Comparison of ENCODE assay signal across 8 cellular contexts in genomic region chr21:34795152-34796141, GRCh38.
DNase-seq lines count a peak whose midpoint lies in the region; ATAC-seq lines count a peak whose summit lies in the region.

No MANE protein-coding gene starts in this region.

- peak overlapping the region in 5 of 6 donors; percentile 16 to 63 (median 52) for H3K27ac Mint-ChIP-seq in immature natural killer cell
- peak overlapping the region; percentile 82 for H3K27ac Mint-ChIP-seq in stimulated activated effector memory CD8-positive, alpha-beta T cell treated with anti-CD3 and anti-CD28 coated beads, Interleukin-12 subunit alpha, Interleukin-12 subunit beta, amount 100 ng/mL, for 72 hours

- H3K4me3 ChIP-seq in adipocyte (ENCODE audit: low read length): peak overlapping the region; percentile 51

- H3K4me1 ChIP-seq in adipocyte (ENCODE audit: control insufficient read depth, insufficient read depth, low read length): peaks cover 42% of the 10 kb centered on the region

- H3K9me3 ChIP-seq in adipocyte (ENCODE audit: control insufficient read depth, low read length): no peaks in the 10 kb centered on the region

- H3K36me3 Mint-ChIP-seq in immature natural killer cell: peaks cover 12 to 51% (median 25%) of the 10 kb centered on the region in 3 donors
- peaks cover 99% of the 10 kb centered on the region for H3K36me3 Mint-ChIP-seq in stimulated activated effector memory CD8-positive, alpha-beta T cell treated with anti-CD3 and anti-CD28 coated beads, Interleukin-12 subunit alpha, Interleukin-12 subunit beta, amount 100 ng/mL, for 72 hours

- H3K4me3 Mint-ChIP-seq in immature natural killer cell: no peak overlapping the region
- no peak overlapping the region for H3K4me3 Mint-ChIP-seq in stimulated activated effector memory CD8-positive, alpha-beta T cell treated with anti-CD3 and anti-CD28 coated beads, Interleukin-12 subunit alpha, Interleukin-12 subunit beta, amount 100 ng/mL, for 72 hours

- H3K4me1 Mint-ChIP-seq in immature natural killer cell: peaks cover 8 to 10% of the 10 kb centered on the region in 2 donors
- H3K4me1 Mint-ChIP-seq in stimulated activated effector memory CD8-positive, alpha-beta T cell treated with anti-CD3 and anti-CD28 coated beads, Interleukin-12 subunit alpha, Interleukin-12 subunit beta, amount 100 ng/mL, for 72 hours: peaks cover 5% of the 10 kb centered on the region

- peaks cover 68% of the 10 kb centered on the region for H3K36me3 ChIP-seq in adipocyte (ENCODE audit: control insufficient read depth, insufficient read depth, low read length, severe bottlenecking)

- peaks cover 0 to 2% (median 2%) of the 10 kb centered on the region in 3 donors for H3K27me3 Mint-ChIP-seq in immature natural killer cell (ENCODE audit: low read depth in 3 of 3)

- ATAC-seq in stimulated activated effector memory CD8-positive, alpha-beta T cell treated with anti-CD3 and anti-CD28 coated beads, Interleukin-12 subunit alpha, Interleukin-12 subunit beta, amount 100 ng/mL, for 72 hours: no peak
- no peak for ATAC-seq in HG03378 (IDR thresholded peaks at IDR 0.05; ENCODE audit: unreplicated experiment)

- H3K9me3 Mint-ChIP-seq in immature natural killer cell: no peaks in the 10 kb centered on the region
- H3K9me3 Mint-ChIP-seq in stimulated activated effector memory CD8-positive, alpha-beta T cell treated with anti-CD3 and anti-CD28 coated beads, Interleukin-12 subunit alpha, Interleukin-12 subunit beta, amount 100 ng/mL, for 72 hours: no peaks in the 10 kb centered on the region

- peak overlapping the region; percentile 84 for H3K9ac ChIP-seq in adipocyte (ENCODE audit: low read length)

- no peaks in the 10 kb centered on the region for H3K27me3 ChIP-seq in adipocyte (replicated peaks; ENCODE audit: control insufficient read depth, insufficient read depth, low read length)

- DNase-seq in NCI-H2107 treated with DMSO at 0.1 percent for 48 hours (lab: John Stamatoyannopoulos, UW; ENCODE audit: unreplicated experiment) (peak; percentile 57), NCI-H2107 (lab: John Stamatoyannopoulos, UW) (no peak), adipocyte (ENCODE audit: low read depth) (peak; percentile 79), immature natural killer cell (no peak), NCI-H2081 treated with DMSO at 0.1 percent for 48 hours (lab: John Stamatoyannopoulos, UW) (no peak), DMS79 (lab: John Stamatoyannopoulos, UW) (no peak)
- peak in 1 of 2 donors; percentile 10 for DNase-seq in stimulated activated effector memory CD8-positive, alpha-beta T cell treated with anti-CD3 and anti-CD28 coated beads, Interleukin-12 subunit alpha, Interleukin-12 subunit beta, amount 100 ng/mL, for 72 hours (ENCODE audit: low spot score in 2 of 2)

Comparison
In these comparisons a context has a peak if more than half of its experiments do, and no peak if none do; other contexts are left out.
1. DNase-seq: peak in NCI-H2107 treated with DMSO at 0.1 percent for 48 hours (single experiment) and adipocyte (single experiment); none in NCI-H2107 (single experiment), immature natural killer cell (0 of 3), NCI-H2081 treated with DMSO at 0.1 percent for 48 hours (single experiment) and DMS79 (single experiment).